Comparison of ENCODE assay signal across 8 cellular contexts in the genomic region with DNA sequence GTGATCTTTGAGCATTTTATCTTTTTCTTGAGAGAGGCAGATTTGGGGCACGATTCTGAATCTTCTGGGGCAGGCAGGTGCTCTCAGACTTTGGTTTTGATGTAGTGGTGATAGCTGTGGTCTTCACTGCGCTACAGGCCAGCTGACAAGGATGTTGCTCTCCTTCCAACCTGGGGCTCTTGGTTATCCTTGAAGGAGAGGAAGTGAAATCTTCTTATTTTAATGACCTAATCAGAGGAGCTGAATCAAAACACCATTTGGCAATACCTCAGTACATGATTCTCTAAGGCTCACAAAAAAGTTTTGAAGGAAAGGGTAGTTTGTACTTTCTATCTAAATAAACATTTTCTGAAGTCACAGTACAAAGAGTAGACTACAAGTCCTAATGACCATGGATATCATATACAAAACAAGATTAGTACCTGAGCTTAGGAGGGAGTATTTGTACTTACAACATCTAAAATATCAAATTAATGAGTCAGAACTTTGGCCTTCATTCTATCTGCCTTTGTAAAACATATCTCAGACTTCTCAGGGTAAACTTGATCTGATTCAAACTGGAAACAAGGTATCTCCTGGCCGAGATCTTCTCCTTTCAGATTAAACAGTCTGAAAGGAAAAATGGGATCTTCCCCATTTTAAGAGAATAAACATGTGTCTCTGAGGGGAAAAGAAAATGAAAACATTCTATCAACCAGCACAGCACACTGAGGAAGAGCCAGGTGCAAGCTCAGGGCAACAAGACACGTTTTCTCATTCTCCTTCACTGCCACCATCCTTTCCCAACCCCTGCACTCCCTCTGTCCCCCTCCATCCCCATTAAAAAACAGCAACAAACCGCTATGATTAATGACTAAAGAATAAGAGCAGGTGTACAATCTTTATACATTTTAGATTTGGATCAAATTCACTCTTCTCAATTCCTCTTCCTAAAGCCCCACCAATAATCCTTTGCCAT.
A peak's percentile ranks its signal among the peaks of the same experiment; 100 is the strongest.
DNase-seq lines count a peak whose midpoint lies in the region; ATAC-seq, FAIRE-seq and TF ChIP-seq lines count a peak whose summit lies in the region.

No MANE protein-coding gene starts in this region.

- FAIRE-seq in GM19239 (lab: Jason Lieb, UNC): peak; percentile 55

- H3K4me3 Mint-ChIP-seq in nephron: peak overlapping the region; percentile 40 to 46 (median 40)

- DNase-seq in GM19239 (ENCODE audit: insufficient read length, low spot score): no peak
- DNase-seq in adipocyte (ENCODE audit: low read depth): peak; percentile 39
- no peak for DNase-seq in effector CD8-positive, alpha-beta T cell (lab: John Stamatoyannopoulos, UW)
- no peak for DNase-seq in GM19240 (ENCODE audit: insufficient read length, low spot score)
- no peak for DNase-seq in DMS 273 (lab: John Stamatoyannopoulos, UW; ENCODE audit: unreplicated experiment)
- DNase-seq in stimulated activated CD4-positive, alpha-beta T cell treated with anti-CD3 and anti-CD28 coated beads, Interleukin-1b, Interleukin-23, amount 100 ng/mL, for 48 hours: no peak

- peaks cover 38% of the 10 kb centered on the region for H3K4me1 Mint-ChIP-seq in nephron

- no peaks in the 10 kb centered on the region for H3K36me3 ChIP-seq in adipocyte (ENCODE audit: control insufficient read depth, insufficient read depth, low read length, severe bottlenecking)

- no peak for TF ChIP-seq CTCF in nephron (IDR thresholded peaks at IDR 0.05; ENCODE audit: unreplicated experiment in 3 of 3)

- peak overlapping the region; percentile 88 to 98 (median 96) for H3K27ac Mint-ChIP-seq in nephron

- peak overlapping the region; percentile 69 for H3K9ac ChIP-seq in adipocyte (ENCODE audit: low read length)

- peak overlapping the region; percentile 31 for H3K4me3 ChIP-seq in adipocyte (ENCODE audit: low read length)

- ATAC-seq in HG03108 (IDR thresholded peaks at IDR 0.05; ENCODE audit: unreplicated experiment): peak; percentile 18

- no peaks in the 10 kb centered on the region for H3K27me3 Mint-ChIP-seq in nephron (ENCODE audit: low read depth)

- peaks cover 4% of the 10 kb centered on the region for H3K9me3 Mint-ChIP-seq in nephron

- no peaks in the 10 kb centered on the region for H3K36me3 Mint-ChIP-seq in nephron (ENCODE audit: low read depth)

- H3K4me1 ChIP-seq in adipocyte (ENCODE audit: control insufficient read depth, insufficient read depth, low read length): peaks cover 43% of the 10 kb centered on the region

- no peaks in the 10 kb centered on the region for H3K9me3 ChIP-seq in adipocyte (ENCODE audit: control insufficient read depth, low read length)

- H3K27me3 ChIP-seq in adipocyte (replicated peaks; ENCODE audit: control insufficient read depth, insufficient read depth, low read length): no peaks in the 10 kb centered on the region
